2 cellular contexts compared by ENCODE assay signal in genomic region chr12:128833418-128833817, GRCh38.
TF ChIP-seq lines count a peak whose summit lies in the region.

No MANE protein-coding gene starts in this region.

TF ChIP-seq in K562, 482 proteins besides CTCF, POLR2A, EP300 and RAD21:
- TF ChIP-seq KDM1A (IDR thresholded peaks at IDR 0.05) (peak; percentile 87 to 95; a peak in 3 of 4 replicates), HDAC1 (IDR thresholded peaks at IDR 0.05) (0 out of 4 replicates have a peak, but pooled peaks of 1 of the 2 experiments have one; percentile 15), JUN (IDR thresholded peaks at IDR 0.05; ENCODE audit: borderline replicate concordance, low read depth, low read length) (no peak), JUN (CRISPR knock-in tag; IDR thresholded peaks at IDR 0.05; ENCODE audit: borderline replicate concordance) (no peak)
TF ChIP-seq in K562: peak in this region for 2.

TF ChIP-seq in WTC11, 78 proteins besides CTCF, POLR2A, EP300 and RAD21:
- TF ChIP-seq MAX (CRISPR knock-in tag; IDR thresholded peaks at IDR 0.05) (no peak), ZNF425 (CRISPR knock-in tag; conservative IDR thresholded peaks at IDR 0.05) (no peak), SMAD4 (CRISPR knock-in tag; IDR thresholded peaks at IDR 0.05) (no peak), ZBTB21 (CRISPR knock-in tag; IDR thresholded peaks at IDR 0.05; ENCODE audit: borderline replicate concordance) (no peak), GABPB1 (CRISPR knock-in tag; IDR thresholded peaks at IDR 0.05) (no peak), FOXJ3 (CRISPR knock-in tag; IDR thresholded peaks at IDR 0.05; ENCODE audit: borderline replicate concordance) (no peak), CREB1 (CRISPR knock-in tag; IDR thresholded peaks at IDR 0.05) (no peak), ZNF317 (CRISPR knock-in tag; IDR thresholded peaks at IDR 0.05; ENCODE audit: borderline replicate concordance, low read depth) (no peak), ATF3 (CRISPR knock-in tag; conservative IDR thresholded peaks at IDR 0.05) (no peak), CDX4 (CRISPR knock-in tag; IDR thresholded peaks at IDR 0.05; ENCODE audit: borderline replicate concordance) (no peak), ZNF263 (CRISPR knock-in tag; IDR thresholded peaks at IDR 0.05; ENCODE audit: low read depth) (no peak), GRHL2 (CRISPR knock-in tag; IDR thresholded peaks at IDR 0.05; ENCODE audit: insufficient replicate concordance, severe bottlenecking) (no peak), MYBL2 (CRISPR knock-in tag; IDR thresholded peaks at IDR 0.05) (no peak), RELA (CRISPR knock-in tag; IDR thresholded peaks at IDR 0.05; ENCODE audit: borderline replicate concordance) (no peak)
- TF ChIP-seq, protein P1, sequence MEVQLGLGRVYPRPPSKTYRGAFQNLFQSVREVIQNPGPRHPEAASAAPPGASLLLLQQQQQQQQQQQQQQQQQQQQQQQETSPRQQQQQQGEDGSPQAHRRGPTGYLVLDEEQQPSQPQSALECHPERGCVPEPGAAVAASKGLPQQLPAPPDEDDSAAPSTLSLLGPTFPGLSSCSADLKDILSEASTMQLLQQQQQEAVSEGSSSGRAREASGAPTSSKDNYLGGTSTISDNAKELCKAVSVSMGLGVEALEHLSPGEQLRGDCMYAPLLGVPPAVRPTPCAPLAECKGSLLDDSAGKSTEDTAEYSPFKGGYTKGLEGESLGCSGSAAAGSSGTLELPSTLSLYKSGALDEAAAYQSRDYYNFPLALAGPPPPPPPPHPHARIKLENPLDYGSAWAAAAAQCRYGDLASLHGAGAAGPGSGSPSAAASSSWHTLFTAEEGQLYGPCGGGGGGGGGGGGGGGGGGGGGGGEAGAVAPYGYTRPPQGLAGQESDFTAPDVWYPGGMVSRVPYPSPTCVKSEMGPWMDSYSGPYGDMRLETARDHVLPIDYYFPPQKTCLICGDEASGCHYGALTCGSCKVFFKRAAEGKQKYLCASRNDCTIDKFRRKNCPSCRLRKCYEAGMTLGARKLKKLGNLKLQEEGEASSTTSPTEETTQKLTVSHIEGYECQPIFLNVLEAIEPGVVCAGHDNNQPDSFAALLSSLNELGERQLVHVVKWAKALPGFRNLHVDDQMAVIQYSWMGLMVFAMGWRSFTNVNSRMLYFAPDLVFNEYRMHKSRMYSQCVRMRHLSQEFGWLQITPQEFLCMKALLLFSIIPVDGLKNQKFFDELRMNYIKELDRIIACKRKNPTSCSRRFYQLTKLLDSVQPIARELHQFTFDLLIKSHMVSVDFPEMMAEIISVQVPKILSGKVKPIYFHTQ (CRISPR knock-in tag; IDR thresholded peaks at IDR 0.05) = no peak
- TF ChIP-seq, protein P2, sequence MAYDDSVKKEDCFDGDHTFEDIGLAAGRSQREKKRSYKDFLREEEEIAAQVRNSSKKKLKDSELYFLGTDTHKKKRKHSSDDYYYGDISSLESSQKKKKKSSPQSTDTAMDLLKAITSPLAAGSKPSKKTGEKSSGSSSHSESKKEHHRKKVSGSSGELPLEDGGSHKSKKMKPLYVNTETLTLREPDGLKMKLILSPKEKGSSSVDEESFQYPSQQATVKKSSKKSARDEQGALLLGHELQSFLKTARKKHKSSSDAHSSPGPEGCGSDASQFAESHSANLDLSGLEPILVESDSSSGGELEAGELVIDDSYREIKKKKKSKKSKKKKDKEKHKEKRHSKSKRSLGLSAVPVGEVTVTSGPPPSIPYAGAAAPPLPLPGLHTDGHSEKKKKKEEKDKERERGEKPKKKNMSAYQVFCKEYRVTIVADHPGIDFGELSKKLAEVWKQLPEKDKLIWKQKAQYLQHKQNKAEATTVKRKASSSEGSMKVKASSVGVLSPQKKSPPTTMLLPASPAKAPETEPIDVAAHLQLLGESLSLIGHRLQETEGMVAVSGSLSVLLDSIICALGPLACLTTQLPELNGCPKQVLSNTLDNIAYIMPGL (CRISPR knock-in tag; IDR thresholded peaks at IDR 0.05) = no peak
